In genomic region chr2:3605013-3605961, GRCh38 we compare ENCODE assay signal across 1 cellular context.
TF ChIP-seq lines count a peak whose summit lies in the region.

No MANE protein-coding gene starts in this region.

TF ChIP-seq in K562, 482 proteins besides CTCF, POLR2A, EP300 and RAD21 (continued from another document):
- TF ChIP-seq ZBTB9 (CRISPR knock-in tag; IDR thresholded peaks at IDR 0.05) (0 out of 2 replicates have a peak, but pooled peaks have one; percentile 22), CBX2 (IDR thresholded peaks at IDR 0.05; ENCODE audit: insufficient read depth, low read length, poor library complexity, severe bottlenecking) (no peak), MXD1 (CRISPR knock-in tag; IDR thresholded peaks at IDR 0.05; ENCODE audit: borderline replicate concordance, poor library complexity, severe bottlenecking) (peak; percentile 19), OTX1 (CRISPR knock-in tag; IDR thresholded peaks at IDR 0.05) (0 out of 2 replicates have a peak, but pooled peaks have one; percentile 27), DEAF1 (CRISPR knock-in tag; IDR thresholded peaks at IDR 0.05) (no peak), RERE (CRISPR knock-in tag; IDR thresholded peaks at IDR 0.05; ENCODE audit: borderline replicate concordance) (no peak), FOSL1 (tag; conservative IDR thresholded peaks at IDR 0.05) (0 out of 2 replicates have a peak, but pooled peaks have one; percentile 19), NONO (IDR thresholded peaks at IDR 0.05; ENCODE audit: low read depth in 2 of 2, low read length in 1 of 2) (no peak), NR1H2 (CRISPR knock-in tag; IDR thresholded peaks at IDR 0.05) (no peak), NCOA6 (IDR thresholded peaks at IDR 0.05) (no peak), USF1 (CRISPR knock-in tag; IDR thresholded peaks at IDR 0.05) (peak; percentile 89), ZBTB2 (IDR thresholded peaks at IDR 0.05) (no peak), SMARCC2 (IDR thresholded peaks at IDR 0.05; ENCODE audit: low read depth) (no peak), SLC30A9 (CRISPR knock-in tag; IDR thresholded peaks at IDR 0.05) (no peak), MNT (conservative IDR thresholded peaks at IDR 0.05) (peak; percentile 60 to 80; a peak in 3 of 4 replicates), BDP1 (IDR thresholded peaks at IDR 0.05; ENCODE audit: insufficient read depth, insufficient read length) (no peak)
- TF ChIP-seq, protein P1, sequence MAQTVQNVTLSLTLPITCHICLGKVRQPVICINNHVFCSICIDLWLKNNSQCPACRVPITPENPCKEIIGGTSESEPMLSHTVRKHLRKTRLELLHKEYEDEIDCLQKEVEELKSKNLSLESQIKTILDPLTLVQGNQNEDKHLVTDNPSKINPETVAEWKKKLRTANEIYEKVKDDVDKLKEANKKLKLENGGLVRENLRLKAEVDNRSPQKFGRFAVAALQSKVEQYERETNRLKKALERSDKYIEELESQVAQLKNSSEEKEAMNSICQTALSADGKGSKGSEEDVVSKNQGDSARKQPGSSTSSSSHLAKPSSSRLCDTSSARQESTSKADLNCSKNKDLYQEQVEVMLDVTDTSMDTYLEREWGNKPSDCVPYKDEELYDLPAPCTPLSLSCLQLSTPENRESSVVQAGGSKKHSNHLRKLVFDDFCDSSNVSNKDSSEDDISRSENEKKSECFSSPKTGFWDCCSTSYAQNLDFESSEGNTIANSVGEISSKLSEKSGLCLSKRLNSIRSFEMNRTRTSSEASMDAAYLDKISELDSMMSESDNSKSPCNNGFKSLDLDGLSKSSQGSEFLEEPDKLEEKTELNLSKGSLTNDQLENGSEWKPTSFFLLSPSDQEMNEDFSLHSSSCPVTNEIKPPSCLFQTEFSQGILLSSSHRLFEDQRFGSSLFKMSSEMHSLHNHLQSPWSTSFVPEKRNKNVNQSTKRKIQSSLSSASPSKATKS (CRISPR knock-in tag; IDR thresholded peaks at IDR 0.05) = no peak
- TF ChIP-seq, protein P2, sequence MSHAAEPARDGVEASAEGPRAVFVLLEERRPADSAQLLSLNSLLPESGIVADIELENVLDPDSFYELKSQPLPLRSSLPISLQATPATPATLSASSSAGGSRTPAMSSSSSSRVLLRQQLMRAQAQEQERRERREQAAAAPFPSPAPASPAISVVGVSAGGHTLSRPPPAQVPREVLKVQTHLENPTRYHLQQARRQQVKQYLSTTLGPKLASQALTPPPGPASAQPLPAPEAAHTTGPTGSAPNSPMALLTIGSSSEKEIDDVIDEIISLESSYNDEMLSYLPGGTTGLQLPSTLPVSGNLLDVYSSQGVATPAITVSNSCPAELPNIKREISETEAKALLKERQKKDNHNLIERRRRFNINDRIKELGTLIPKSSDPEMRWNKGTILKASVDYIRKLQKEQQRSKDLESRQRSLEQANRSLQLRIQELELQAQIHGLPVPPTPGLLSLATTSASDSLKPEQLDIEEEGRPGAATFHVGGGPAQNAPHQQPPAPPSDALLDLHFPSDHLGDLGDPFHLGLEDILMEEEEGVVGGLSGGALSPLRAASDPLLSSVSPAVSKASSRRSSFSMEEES (CRISPR knock-in tag; IDR thresholded peaks at IDR 0.05) = peak; percentile 83
- TF ChIP-seq, protein P3, sequence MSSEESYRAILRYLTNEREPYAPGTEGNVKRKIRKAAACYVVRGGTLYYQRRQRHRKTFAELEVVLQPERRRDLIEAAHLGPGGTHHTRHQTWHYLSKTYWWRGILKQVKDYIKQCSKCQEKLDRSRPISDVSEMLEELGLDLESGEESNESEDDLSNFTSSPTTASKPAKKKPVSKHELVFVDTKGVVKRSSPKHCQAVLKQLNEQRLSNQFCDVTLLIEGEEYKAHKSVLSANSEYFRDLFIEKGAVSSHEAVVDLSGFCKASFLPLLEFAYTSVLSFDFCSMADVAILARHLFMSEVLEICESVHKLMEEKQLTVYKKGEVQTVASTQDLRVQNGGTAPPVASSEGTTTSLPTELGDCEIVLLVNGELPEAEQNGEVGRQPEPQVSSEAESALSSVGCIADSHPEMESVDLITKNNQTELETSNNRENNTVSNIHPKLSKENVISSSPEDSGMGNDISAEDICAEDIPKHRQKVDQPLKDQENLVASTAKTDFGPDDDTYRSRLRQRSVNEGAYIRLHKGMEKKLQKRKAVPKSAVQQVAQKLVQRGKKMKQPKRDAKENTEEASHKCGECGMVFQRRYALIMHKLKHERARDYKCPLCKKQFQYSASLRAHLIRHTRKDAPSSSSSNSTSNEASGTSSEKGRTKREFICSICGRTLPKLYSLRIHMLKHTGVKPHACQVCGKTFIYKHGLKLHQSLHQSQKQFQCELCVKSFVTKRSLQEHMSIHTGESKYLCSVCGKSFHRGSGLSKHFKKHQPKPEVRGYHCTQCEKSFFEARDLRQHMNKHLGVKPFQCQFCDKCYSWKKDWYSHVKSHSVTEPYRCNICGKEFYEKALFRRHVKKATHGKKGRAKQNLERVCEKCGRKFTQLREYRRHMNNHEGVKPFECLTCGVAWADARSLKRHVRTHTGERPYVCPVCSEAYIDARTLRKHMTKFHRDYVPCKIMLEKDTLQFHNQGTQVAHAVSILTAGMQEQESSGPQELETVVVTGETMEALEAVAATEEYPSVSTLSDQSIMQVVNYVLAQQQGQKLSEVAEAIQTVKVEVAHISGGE (CRISPR knock-in tag; IDR thresholded peaks at IDR 0.05) = peak in 1 of 3 experiments; percentile 78; a peak in 2 of 6 replicates
